ENCODE assay signal across 2 cellular contexts in genomic region chr6:125742024-125742423, GRCh38.
TF ChIP-seq lines count a peak whose summit lies in the region.

No MANE protein-coding gene starts in this region.

TF ChIP-seq in HEK293, 187 proteins besides CTCF, POLR2A, EP300 and RAD21:
- no peak for TF ChIP-seq KLF16 (tag by site-specific recombination; IDR thresholded peaks at IDR 0.05)
- no peak for TF ChIP-seq ZNF221 (tag by site-specific recombination; IDR thresholded peaks at IDR 0.05; ENCODE audit: borderline replicate concordance)
- TF ChIP-seq GLIS1 (tag by site-specific recombination; IDR thresholded peaks at IDR 0.05): no peak
- TF ChIP-seq ZNF350 (tag by site-specific recombination; IDR thresholded peaks at IDR 0.05): no peak
- TF ChIP-seq ZNF335 (tag by site-specific recombination; conservative IDR thresholded peaks at IDR 0.05): peak; percentile 28; the same call in 1 of the 2 replicates
- TF ChIP-seq ZNF239 (tag by site-specific recombination; IDR thresholded peaks at IDR 0.05): peak; percentile 59; the same call in 1 of the 2 replicates
- TF ChIP-seq SALL2 (tag by site-specific recombination; IDR thresholded peaks at IDR 0.05; ENCODE audit: borderline replicate concordance): no peak
- 0 out of 2 replicates have a peak, but pooled peaks have one; percentile 76 for TF ChIP-seq GLI4 (tag by site-specific recombination; IDR thresholded peaks at IDR 0.05)
- no peak for TF ChIP-seq MZF1 (tag by site-specific recombination; IDR thresholded peaks at IDR 0.05; ENCODE audit: borderline replicate concordance)
- TF ChIP-seq ZSCAN5A (tag by site-specific recombination; IDR thresholded peaks at IDR 0.05): no peak
- TF ChIP-seq ZNF76 (tag by site-specific recombination; IDR thresholded peaks at IDR 0.05; ENCODE audit: borderline replicate concordance, low read depth): no peak

TF ChIP-seq in endothelial cell of umbilical vein, 7 proteins besides CTCF, POLR2A, EP300 and RAD21:
- TF ChIP-seq MAX (IDR thresholded peaks at IDR 0.05; ENCODE audit: insufficient read depth, insufficient read length): no peak
- no peak for TF ChIP-seq EZH2 (IDR thresholded peaks at IDR 0.05; ENCODE audit: borderline replicate concordance, low read depth, low read length, severe bottlenecking)
- no peak for TF ChIP-seq GATA2 (IDR thresholded peaks at IDR 0.05; ENCODE audit: insufficient read depth, insufficient read length, low read depth, low read length)
- no peak for TF ChIP-seq FOS (IDR thresholded peaks at IDR 0.05; ENCODE audit: borderline replicate concordance, insufficient read depth, low read length)
- no peak for TF ChIP-seq JUN (IDR thresholded peaks at IDR 0.05; ENCODE audit: borderline replicate concordance, insufficient read depth, insufficient read length, low read depth)
